1 cellular context compared by ENCODE assay signal in genomic region chr1:230495891-230496385, GRCh38.
TF ChIP-seq lines count a peak whose summit lies in the region.

No MANE protein-coding gene starts in this region.

TF ChIP-seq in GM12878, 131 proteins besides CTCF, POLR2A, EP300 and RAD21 (continued from another document):
- TF ChIP-seq USF1 (IDR thresholded peaks at IDR 0.05; ENCODE audit: borderline replicate concordance, extremely low read length, insufficient read depth, low read depth, low read length) (no peak), TAF1 (IDR thresholded peaks at IDR 0.05; ENCODE audit: borderline replicate concordance, low read depth, low read length) (no peak), POLR2AphosphoS5 (IDR thresholded peaks at IDR 0.05; ENCODE audit: low read length) (no peak), ZBTB40 (IDR thresholded peaks at IDR 0.05; ENCODE audit: borderline replicate concordance) (no peak), SUZ12 (IDR thresholded peaks at IDR 0.05; ENCODE audit: unreplicated experiment) (no peak), MEF2B (IDR thresholded peaks at IDR 0.05; ENCODE audit: partially characterized antibody, poor library complexity, severe bottlenecking) (no peak), FOS (IDR thresholded peaks at IDR 0.05; ENCODE audit: borderline replicate concordance, extremely low read depth, insufficient read length) (no peak), PRDM15 (CRISPR knock-in tag; IDR thresholded peaks at IDR 0.05) (no peak), RELB (IDR thresholded peaks at IDR 0.05; ENCODE audit: low read depth) (no peak), DPF2 (IDR thresholded peaks at IDR 0.05) (no peak), E4F1 (IDR thresholded peaks at IDR 0.05; ENCODE audit: borderline replicate concordance, partially characterized antibody) (no peak), KAT2A (conservative IDR thresholded peaks at IDR 0.05; ENCODE audit: control insufficient read depth, low read depth, low read length) (no peak), IKZF2 (IDR thresholded peaks at IDR 0.05) (no peak), ASH2L (IDR thresholded peaks at IDR 0.05; ENCODE audit: borderline replicate concordance, low read depth) (no peak), NKRF (conservative IDR thresholded peaks at IDR 0.05) (no peak), SUPT20H (IDR thresholded peaks at IDR 0.05; ENCODE audit: borderline replicate concordance, control insufficient read depth, low read depth, low read length) (no peak), MLLT1 (IDR thresholded peaks at IDR 0.05) (no peak)
